29 cellular contexts compared by ENCODE assay signal in genomic region chr9:24051587-24051986, GRCh38.
"Had no signal": no experiment of that assay in that cellular context is flagged by ENCODE, and none has a peak within 500 bp of the region (broad histone marks: within the 10 kb centered on the region; RNA-seq: fewer than 3 reads in every experiment).

No MANE protein-coding gene starts in this region.

- H3K9me3 ChIP-seq: adrenal gland, body of pancreas, colonic mucosa, gastrocnemius medialis, neutrophil, ovary, right lobe of liver, testis, transverse colon had no signal

- H3K27ac Mint-ChIP-seq: activated CD4-positive, alpha-beta T cell treated with anti-CD3 and anti-CD28 coated beads for 36 hours; activated CD8-positive, alpha-beta T cell treated with anti-CD3 and anti-CD28 coated beads, Interleukin-2, amount 10 ng/mL, durations not matched to agents 7 days and 5 days; activated naive CD4-positive, alpha-beta T cell treated with anti-CD3 and anti-CD28 coated beads for 36 hours; activated naive CD8-positive, alpha-beta T cell treated with anti-CD3 and anti-CD28 coated beads for 36 hours; naive B cell; nephron progenitor cell; progenitor cell of endocrine pancreas had no signal

- H3K4me3 ChIP-seq: adrenal gland, body of pancreas, colonic mucosa, gastrocnemius medialis, left ventricle myocardium inferior, ovary, right lobe of liver, skin epidermis, testis, transverse colon had no signal

- H3K27ac ChIP-seq: adrenal gland, body of pancreas, colonic mucosa, gastrocnemius medialis, left ventricle myocardium inferior, neutrophil, ovary, right lobe of liver, skin epidermis, testis, transverse colon had no signal

- H3K4me1 ChIP-seq: adrenal gland, body of pancreas, colonic mucosa, gastrocnemius medialis, left ventricle myocardium inferior, right lobe of liver, testis, transverse colon had no signal

- ATAC-seq: activated CD4-positive, alpha-beta T cell treated with anti-CD3 and anti-CD28 coated beads for 36 hours; activated CD8-positive, alpha-beta T cell treated with anti-CD3 and anti-CD28 coated beads, Interleukin-2, amount 10 ng/mL, durations not matched to agents 7 days and 5 days; body of pancreas; gastrocnemius medialis; right lobe of liver; stimulated activated naive CD8-positive, alpha-beta T cell treated with anti-CD3 and anti-CD28 coated beads, Interleukin-15, Interleukin-2, amounts not matched to agents 100 U/mL and 50 U/mL, for 24 hours had no signal

- H3K36me3 ChIP-seq: adrenal gland, colonic mucosa, gastrocnemius medialis, left ventricle myocardium inferior, neutrophil, ovary, right lobe of liver, transverse colon had no signal

- H3K27me3 Mint-ChIP-seq: activated CD4-positive, alpha-beta T cell treated with anti-CD3 and anti-CD28 coated beads for 36 hours; activated naive CD8-positive, alpha-beta T cell treated with anti-CD3 and anti-CD28 coated beads for 36 hours; naive B cell; progenitor cell of endocrine pancreas had no signal

- H3K27me3 ChIP-seq: adrenal gland, body of pancreas, colonic mucosa, gastrocnemius medialis, neutrophil, ovary, right lobe of liver, testis, transverse colon had no signal

- H3K4me3 Mint-ChIP-seq: activated CD4-positive, alpha-beta T cell treated with anti-CD3 and anti-CD28 coated beads for 36 hours; activated CD8-positive, alpha-beta T cell treated with anti-CD3 and anti-CD28 coated beads, Interleukin-2, amount 10 ng/mL, durations not matched to agents 7 days and 5 days; activated naive CD4-positive, alpha-beta T cell treated with anti-CD3 and anti-CD28 coated beads for 36 hours; activated naive CD8-positive, alpha-beta T cell treated with anti-CD3 and anti-CD28 coated beads for 36 hours; naive B cell; nephron progenitor cell had no signal

- H3K4me1 Mint-ChIP-seq: activated CD4-positive, alpha-beta T cell treated with anti-CD3 and anti-CD28 coated beads for 36 hours; activated naive CD8-positive, alpha-beta T cell treated with anti-CD3 and anti-CD28 coated beads for 36 hours; naive B cell; nephron progenitor cell had no signal

- H3K9me3 Mint-ChIP-seq: nephron progenitor cell had no signal

- DNase-seq: activated CD4-positive, alpha-beta T cell treated with anti-CD3 and anti-CD28 coated beads for 36 hours; activated CD4-positive, CD25-positive, alpha-beta regulatory T cell; activated CD8-positive, alpha-beta T cell treated with anti-CD3 and anti-CD28 coated beads, Interleukin-2, amount 10 ng/mL, durations not matched to agents 7 days and 5 days; activated effector memory CD4-positive, alpha-beta T cell treated with anti-CD3 and anti-CD28 coated beads, Interleukin-2, amount 50 U/mL, for 16 hours; activated naive CD4-positive, alpha-beta T cell treated with anti-CD3 and anti-CD28 coated beads for 36 hours; activated naive CD8-positive, alpha-beta T cell treated with anti-CD3 and anti-CD28 coated beads for 36 hours; activated T-cell treated with anti-CD3 and anti-CD28 coated beads for 4 hours; adrenal gland; aorta; body of pancreas; cerebellar nuclear complex; colonic mucosa; effector CD8-positive, alpha-beta T cell; gastrocnemius medialis; glutamatergic neuron; islet precursor cell; left ventricle myocardium inferior; naive B cell; nephron progenitor cell; ovary; right lobe of liver; stimulated activated CD4-positive, alpha-beta T cell treated with anti-CD3 and anti-CD28 coated beads, Interleukin-12 subunit alpha, Interleukin-12 subunit beta, amount 100 ng/mL, for 4 hours; stimulated activated CD4-positive, alpha-beta T cell treated with anti-CD3 and anti-CD28 coated beads, Interleukin-4, amount 100 ng/mL, for 1 hour; stimulated activated naive CD8-positive, alpha-beta T cell treated with anti-CD3 and anti-CD28 coated beads, Interleukin-15, Interleukin-2, amounts not matched to agents 100 U/mL and 50 U/mL, for 24 hours; testis; transverse colon had no signal

- H3K36me3 Mint-ChIP-seq: activated naive CD8-positive, alpha-beta T cell treated with anti-CD3 and anti-CD28 coated beads for 36 hours; naive B cell had no signal
